Comparison of ENCODE assay signal across 8 cellular contexts in genomic region chr1:68346192-68346808, GRCh38.
A peak's percentile ranks its signal among the peaks of the same experiment; 100 is the strongest.
DNase-seq lines count a peak whose midpoint lies in the region; ATAC-seq and TF ChIP-seq lines count a peak whose summit lies in the region.

No MANE protein-coding gene starts in this region.

- H3K36me3 ChIP-seq in adipocyte (ENCODE audit: control insufficient read depth, insufficient read depth, low read length, severe bottlenecking), result no peaks in the 10 kb centered on the region
- no peaks in the 10 kb centered on the region for H3K36me3 ChIP-seq in right lobe of liver

- in situ Hi-C loops in Caki2 (cut with HindIII; ENCODE audit: low pct_unique_long_range_greater_than_20kb, low sequenced_read_pairs), result no loop called here
- in situ Hi-C loops in KBM-7 (cut with MboI; ENCODE audit: low pct_unique_long_range_greater_than_20kb, low sequenced_read_pairs), result loop anchor here (25.0 kb wide), 2 partner anchors 234 to 784 kb away; no protein-coding TSS in a partner anchor

- H3K4me1 ChIP-seq in adipocyte (ENCODE audit: control insufficient read depth, insufficient read depth, low read length) (no peaks in the 10 kb centered on the region), right lobe of liver (no peaks in the 10 kb centered on the region)

- H3K27me3 ChIP-seq in adipocyte (replicated peaks; ENCODE audit: control insufficient read depth, insufficient read depth, low read length) (no peaks in the 10 kb centered on the region), right lobe of liver (no peaks in the 10 kb centered on the region)

- 40% methylated on average over 3 of the region's 3 CpGs for WGBS in right lobe of liver (ENCODE audit: insufficient coverage, low coverage, low lambda C conversion rate, missing lambda C conversion rate)

- H3K4me3 ChIP-seq in adipocyte (ENCODE audit: low read length), result no peak overlapping the region
- no peak overlapping the region for H3K4me3 ChIP-seq in right lobe of liver

- intact Hi-C loops in right lobe of liver (cut with DNase I), result no loop called here

- H3K27ac ChIP-seq in right lobe of liver, result no peak overlapping the region

- H3K9me3 ChIP-seq in adipocyte (ENCODE audit: control insufficient read depth, low read length) (no peaks in the 10 kb centered on the region), right lobe of liver (no peaks in the 10 kb centered on the region)

- DNase-seq in Caki2 (ENCODE audit: low read depth) (peak; percentile 6), KBM-7 (peak; percentile 57), adipocyte (ENCODE audit: low read depth) (peak; percentile 71), right lobe of liver (no peak), cerebellar nuclear complex (lab: John Stamatoyannopoulos, UW) (no peak)
- no peak for DNase-seq in stimulated activated CD4-positive, alpha-beta T cell treated with anti-CD3 and anti-CD28 coated beads, Interleukin-15, amount 100 ng/mL, for 24 hours

- no peak overlapping the region for H3K9ac ChIP-seq in adipocyte (ENCODE audit: low read length)

- TF ChIP-seq CTCF in right lobe of liver (IDR thresholded peaks at IDR 0.05), result peak; percentile 41 to 56 (median 43)

- peak in 2 of 4 donors; percentile 20 to 43 for ATAC-seq in right lobe of liver
- no peak for ATAC-seq in HG03354 (IDR thresholded peaks at IDR 0.05; ENCODE audit: poor library complexity, severe bottlenecking, unreplicated experiment)
- ATAC-seq in esophagus mucosa, result no peak

- no peak for TF ChIP-seq POLR2A in right lobe of liver (IDR thresholded peaks at IDR 0.05)

Comparison
In these comparisons a context has a peak if more than half of its experiments do, and no peak if none do; other contexts are left out.
1. DNase-seq: peak in Caki2 (single experiment), KBM-7 (single experiment) and adipocyte (single experiment); none in right lobe of liver (0 of 3), stimulated activated CD4-positive, alpha-beta T cell treated with anti-CD3 and anti-CD28 coated beads, Interleukin-15, amount 100 ng/mL, for 24 hours (single experiment) and cerebellar nuclear complex (0 of 2).